8 cellular contexts compared by ENCODE assay signal in genomic region chr1:36398370-36398977, GRCh38. TPM values are rescaled to one million over a fixed set of nuclear protein-coding genes. Genes with fewer than 3 reads are reported as not detected.
DNase-seq lines count a peak whose midpoint lies in the region; ATAC-seq, FAIRE-seq and TF ChIP-seq lines count a peak whose summit lies in the region.

No MANE protein-coding gene starts in this region.

- no peak overlapping the region for H2AFZ ChIP-seq in OCI-LY3 (ENCODE audit: low read depth, low read length)
- H2AFZ ChIP-seq in osteoblast (ENCODE audit: low read length), result peak overlapping the region; percentile 65

- no TSS peak for BruUV-seq in Calu3 (replicated peaks; lab: Mats Ljungman, UMichigan)

- ATAC-seq in foreskin keratinocyte, result no peak
- ATAC-seq in HG03045 (IDR thresholded peaks at IDR 0.05; ENCODE audit: unreplicated experiment), result no peak
- ATAC-seq in pancreas, result no peak

- intact Hi-C loops in Calu3 (cut with micrococcal nuclease; ENCODE audit: unreplicated experiment) (no loop called here), dorsolateral prefrontal cortex (cut with DNase I) (loop anchor here in 1 of 2 donors (10.0 kb wide), 1 partner anchor 254 kb away; the partner anchor contains the start of gene TRAPPC3), pancreas (cut with DNase I) (no loop called here)

- H3K9ac ChIP-seq in OCI-LY3 (ENCODE audit: low read length), result no peak overlapping the region

- H4K20me1 ChIP-seq in OCI-LY3 (ENCODE audit: insufficient read depth, low read length) (no peaks in the 10 kb centered on the region), osteoblast (ENCODE audit: insufficient read depth, low read length) (no peaks in the 10 kb centered on the region)

- H3K9me3 Mint-ChIP-seq in Calu3 (ENCODE audit: low read depth, unreplicated experiment), result no peaks in the 10 kb centered on the region

- H3K4me3 ChIP-seq in OCI-LY3 (ENCODE audit: low read length), result peak overlapping the region; percentile 92
- H3K4me3 ChIP-seq in dorsolateral prefrontal cortex, result peak overlapping the region in 54 of 59 donors; percentile 62 to 100 (median 91)
- H3K4me3 ChIP-seq in osteoblast (ENCODE audit: insufficient read depth, low read length), result peak overlapping the region; percentile 83
- no peak overlapping the region for H3K4me3 ChIP-seq in pancreas

- H3K4me2 ChIP-seq in OCI-LY3 (ENCODE audit: low read length) (peak overlapping the region; percentile 89), osteoblast (ENCODE audit: insufficient read depth, low read length) (peak overlapping the region; percentile 79)

- peaks cover 13% of the 10 kb centered on the region for H3K36me3 Mint-ChIP-seq in Calu3 (ENCODE audit: insufficient read depth, unreplicated experiment)

- H3K4me1 Mint-ChIP-seq in Calu3 (ENCODE audit: low read depth, unreplicated experiment), result peaks cover 9% of the 10 kb centered on the region

- H3K79me2 ChIP-seq in OCI-LY3 (ENCODE audit: low read length), result peaks cover 14% of the 10 kb centered on the region
- peaks cover 46% of the 10 kb centered on the region for H3K79me2 ChIP-seq in osteoblast (ENCODE audit: insufficient read depth, low read length)

- H3K4me1 ChIP-seq in OCI-LY3 (ENCODE audit: low read length), result peaks cover 12% of the 10 kb centered on the region
- peaks cover 23% of the 10 kb centered on the region for H3K4me1 ChIP-seq in osteoblast (ENCODE audit: insufficient read depth, low read length)
- H3K4me1 ChIP-seq in foreskin keratinocyte, result no peaks in the 10 kb centered on the region
- peaks cover 0 to 7% (median 0%) of the 10 kb centered on the region in 3 donors for H3K4me1 ChIP-seq in pancreas

- H3K9me3 ChIP-seq in OCI-LY3 (ENCODE audit: insufficient read depth, low read length) (no peaks in the 10 kb centered on the region), osteoblast (ENCODE audit: low read depth, low read length) (no peaks in the 10 kb centered on the region), pancreas (no peaks in the 10 kb centered on the region)

- no peaks in the 10 kb centered on the region for H3K27me3 Mint-ChIP-seq in Calu3 (ENCODE audit: unreplicated experiment)

- peak overlapping the region; percentile 88 for H3K4me3 Mint-ChIP-seq in Calu3 (ENCODE audit: low read depth, unreplicated experiment)

- WGBS in pancreas, 2 donors, result 72 to 87% methylated on average over 7 of the region's 7 CpGs

- CTCF ChIA-PET in Calu3 (lab: Charles Lee), result no interaction called here

- TF ChIP-seq CTCF in Calu3 (IDR thresholded peaks at IDR 0.05; ENCODE audit: unreplicated experiment) (no peak), OCI-LY3 (IDR thresholded peaks at IDR 0.05; ENCODE audit: low read depth, low read length) (no peak), dorsolateral prefrontal cortex (IDR thresholded peaks at IDR 0.05 in 54 of 56, conservative IDR thresholded peaks at IDR 0.05 in 2 of 56; ENCODE audit: low read depth in 1 of 56, partially characterized antibody in 56 of 56) (no peak), osteoblast (IDR thresholded peaks at IDR 0.05; ENCODE audit: extremely low read depth, low read depth, low read length) (no peak), foreskin keratinocyte (conservative IDR thresholded peaks at IDR 0.05) (no peak), pancreas (IDR thresholded peaks at IDR 0.05) (no peak)

- H3K36me3 ChIP-seq in OCI-LY3 (replicated peaks; ENCODE audit: low read depth, low read length) (no peaks in the 10 kb centered on the region), osteoblast (ENCODE audit: insufficient read depth, low read length) (peaks cover 8% of the 10 kb centered on the region), pancreas (peaks cover 0 to 3% (median 3%) of the 10 kb centered on the region in 3 donors)

- H3K27me3 ChIP-seq in OCI-LY3 (ENCODE audit: low read depth, low read length), result no peaks in the 10 kb centered on the region
- no peaks in the 10 kb centered on the region for H3K27me3 ChIP-seq in dorsolateral prefrontal cortex
- no peaks in the 10 kb centered on the region for H3K27me3 ChIP-seq in osteoblast (ENCODE audit: insufficient read depth, low read length)
- no peaks in the 10 kb centered on the region for H3K27me3 ChIP-seq in foreskin keratinocyte
- no peaks in the 10 kb centered on the region for H3K27me3 ChIP-seq in pancreas

- no peak for DNase-seq in Calu3
- DNase-seq in dorsolateral prefrontal cortex, result no peak
- DNase-seq in osteoblast (ENCODE audit: insufficient read length, low spot score, missing footprints), result no peak
- no peak for DNase-seq in foreskin keratinocyte
- no peak for DNase-seq in pancreas
- DNase-seq in cerebellum (ENCODE audit: low spot score), result no peak

- H3K27ac Mint-ChIP-seq in Calu3 (ENCODE audit: unreplicated experiment), result no peak overlapping the region

- no peak overlapping the region for H3K27ac ChIP-seq in OCI-LY3 (ENCODE audit: low read length)
- H3K27ac ChIP-seq in dorsolateral prefrontal cortex, result peak overlapping the region in 52 of 59 donors; percentile 78 to 98 (median 92)
- H3K27ac ChIP-seq in osteoblast (ENCODE audit: low read depth, low read length), result peak overlapping the region; percentile 93
- no peak overlapping the region for H3K27ac ChIP-seq in foreskin keratinocyte
- H3K27ac ChIP-seq in pancreas, result peak overlapping the region in 2 of 4 donors; percentile 72 to 81

- FAIRE-seq in pancreas (lab: Jason Lieb, UNC), result no peak

RNA-seq across cellular contexts. Expression of gene LSM10, which starts 0.8 kb away (rescaled TPM):
- 35.2 and 42.7 TPM in 2 replicates for total RNA-seq in Calu3 (2022)
- 10 to 100 TPM; 20.2 to 48.4 (median 34.9) TPM for total RNA-seq in dorsolateral prefrontal cortex
- 4.4 and 6.2 TPM in 2 replicates for total RNA-seq in osteoblast
- 16.1 and 25.6 TPM in 2 replicates for total RNA-seq in foreskin keratinocyte
- 73.4 and 73.9 TPM in 2 replicates for polyA plus RNA-seq in foreskin keratinocyte
- 10 to 100 TPM in 5 of 6 donors, 1 to 10 TPM in 1; 9.5 to 16.4 (median 13.5) TPM for total RNA-seq in pancreas
- 10 to 100 TPM; 21.4 to 26.9 TPM for polyA plus RNA-seq in pancreas
- 3.5 TPM for total RNA-seq in cerebellum

RNA-seq across cellular contexts. Expression of gene STK40, which starts 12.8 kb away (rescaled TPM):
- total RNA-seq in Calu3 (2022), result 44.5 and 52.1 TPM in 2 replicates
- total RNA-seq in dorsolateral prefrontal cortex, result 10 to 100 TPM; 17.4 to 52.5 (median 29.0) TPM
- total RNA-seq in osteoblast, result 11.9 and 12.4 TPM in 2 replicates
- total RNA-seq in foreskin keratinocyte, result 11.5 and 12.6 TPM in 2 replicates
- polyA plus RNA-seq in foreskin keratinocyte, result 8.4 and 8.7 TPM in 2 replicates
- total RNA-seq in pancreas, result 10 to 100 TPM; 32.9 to 68.1 (median 40.8) TPM
- 10 to 100 TPM; 21.2 to 26.2 TPM for polyA plus RNA-seq in pancreas
- total RNA-seq in cerebellum, result 12.2 TPM

RNA-seq across cellular contexts. Expression of gene OSCP1, which starts 51.8 kb away (rescaled TPM):
- total RNA-seq in Calu3 (2022) (2.0 and 3.0 TPM in 2 replicates), dorsolateral prefrontal cortex (10 to 100 TPM; 17.0 to 49.3 (median 30.6) TPM), osteoblast (14.5 and 15.6 TPM in 2 replicates), foreskin keratinocyte (4.4 and 5.8 TPM in 2 replicates), pancreas (1 to 10 TPM; 3.3 to 5.6 (median 4.7) TPM), cerebellum (17.1 TPM)
- polyA plus RNA-seq in foreskin keratinocyte (4.9 TPM in 2 replicates), pancreas (1 to 10 TPM; 5.2 to 9.8 TPM)

Comparison
In these comparisons a context has a peak if more than half of its experiments do, and no peak if none do; other contexts are left out.
1. H3K27ac ChIP-seq: peak in dorsolateral prefrontal cortex (52 of 59) and osteoblast (single experiment); none in OCI-LY3 (single experiment) and foreskin keratinocyte (single experiment).
2. H3K4me3 ChIP-seq: peak in OCI-LY3 (single experiment), dorsolateral prefrontal cortex (54 of 59) and osteoblast (single experiment); none in pancreas (0 of 4).